ENCODE assay signal across 8 cellular contexts in the genomic region with DNA sequence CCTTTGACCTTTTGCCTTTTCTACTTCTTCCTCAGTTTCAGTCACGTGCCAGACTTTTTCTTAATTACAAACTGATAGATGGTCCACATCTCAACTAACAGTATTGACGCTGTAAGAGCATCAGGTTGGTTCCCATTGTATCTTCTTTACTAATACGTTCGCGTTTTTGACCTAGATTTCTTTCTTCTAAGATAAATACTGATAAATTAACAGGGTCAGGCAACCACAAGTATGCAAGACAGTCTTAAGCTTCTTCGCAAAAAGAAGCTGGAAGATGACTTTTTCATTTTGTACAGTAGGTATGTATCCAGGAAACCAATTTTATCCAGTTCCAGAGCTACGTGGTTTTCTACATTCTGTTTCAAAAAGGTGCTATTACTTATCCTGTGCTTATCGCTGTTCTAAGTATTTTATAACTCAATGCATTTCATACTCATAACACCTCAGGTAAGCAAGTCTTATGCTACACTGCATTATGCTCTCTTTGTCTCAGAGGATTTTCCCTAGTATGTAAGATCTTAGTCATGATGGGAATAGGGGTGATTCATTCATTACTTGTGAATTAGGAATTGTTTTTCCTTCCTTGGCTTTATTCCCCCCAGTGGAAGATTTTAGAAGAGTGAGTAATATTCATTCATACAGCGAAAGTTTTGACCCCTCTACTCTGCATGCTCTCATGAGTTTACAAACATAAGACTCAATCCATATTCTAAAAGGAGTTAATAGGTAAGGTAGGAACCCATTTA. TPM values are rescaled to one million over a fixed set of nuclear protein-coding genes. Genes with fewer than 3 reads are reported as not detected.
DNase-seq lines count a peak whose midpoint lies in the region; ATAC-seq and TF ChIP-seq lines count a peak whose summit lies in the region.

No MANE protein-coding gene starts in this region.

- peak overlapping the region; percentile 78 for H3K4me3 ChIP-seq in LNCaP clone FGC (ENCODE audit: low read depth, low read length)
- H3K4me3 ChIP-seq in mucosa of rectum (ENCODE audit: low read length in 2 of 2): peak overlapping the region; percentile 94 to 99

- peak overlapping the region; percentile 86 for H3K27ac Mint-ChIP-seq in chondrocyte (ENCODE audit: unreplicated experiment)

- H3K4me1 Mint-ChIP-seq in chondrocyte (ENCODE audit: low read depth): peaks cover 50% of the 10 kb centered on the region

- H3K27me3 ChIP-seq in mucosa of rectum (ENCODE audit: control insufficient read depth in 2 of 2, insufficient read depth in 2 of 2, low read length in 2 of 2): no peaks in the 10 kb centered on the region

- H3K27ac ChIP-seq in mucosa of rectum (ENCODE audit: low read depth in 2 of 2, low read length in 2 of 2): peak overlapping the region; percentile 96 to 98

- H3K9me3 Mint-ChIP-seq in chondrocyte (ENCODE audit: low read depth): no peaks in the 10 kb centered on the region

- H3K36me3 Mint-ChIP-seq in chondrocyte (ENCODE audit: low read depth): no peaks in the 10 kb centered on the region

- H3K36me3 ChIP-seq in mucosa of rectum (ENCODE audit: control insufficient read depth in 2 of 2, insufficient read depth in 2 of 2, low read length in 2 of 2): no peaks in the 10 kb centered on the region

- no peaks in the 10 kb centered on the region for H3K9me3 ChIP-seq in mucosa of rectum (ENCODE audit: control insufficient read depth in 2 of 2, low read length in 2 of 2)

- peak overlapping the region; percentile 92 for H3K4me3 Mint-ChIP-seq in chondrocyte (ENCODE audit: unreplicated experiment)

- peak overlapping the region; percentile 94 for H3K9ac ChIP-seq in mucosa of rectum (ENCODE audit: low read depth in 1 of 2, low read length in 2 of 2)

- ATAC-seq in HG03342 (IDR thresholded peaks at IDR 0.05; ENCODE audit: unreplicated experiment): no peak

- DNase-seq in COLO829 (ENCODE audit: low spot score) (peak; percentile 50), LNCaP clone FGC (ENCODE audit: low read depth) (no peak), chondrocyte (ENCODE audit: low spot score) (no peak), cerebellar cortex (ENCODE audit: low spot score) (no peak), NCI-H69 (lab: John Stamatoyannopoulos, UW) (no peak), HK-2 (ENCODE audit: unreplicated experiment) (no peak)

- no peak for TF ChIP-seq CTCF in LNCaP clone FGC (IDR thresholded peaks at IDR 0.05; ENCODE audit: control insufficient read depth, extremely low read depth, insufficient read depth)
- TF ChIP-seq CTCF in chondrocyte (IDR thresholded peaks at IDR 0.05): peak; percentile 19

- H3K4me1 ChIP-seq in mucosa of rectum (ENCODE audit: control insufficient read depth in 2 of 2, insufficient read depth in 2 of 2, low read length in 2 of 2): peaks cover 10 to 30% of the 10 kb centered on the region in 2 donors

- H3K27me3 Mint-ChIP-seq in chondrocyte (ENCODE audit: low read depth): no peaks in the 10 kb centered on the region

RNA-seq across cellular contexts. Expression of a gene that starts 1.0 kb away (rescaled TPM):
- 4.6 to 8.8 TPM (median 4.9 TPM) in 3 replicates for total RNA-seq in chondrocyte

RNA-seq across cellular contexts. Expression of a gene that starts 1.0 kb away (rescaled TPM):
- 52.8 to 56.6 TPM (median 53.8 TPM) in 3 replicates for total RNA-seq in chondrocyte

RNA-seq across cellular contexts. Expression of a gene that starts 15.3 kb away (rescaled TPM):
- total RNA-seq in chondrocyte: 63.3 to 73.0 TPM (median 69.0 TPM) in 3 replicates
